19 cellular contexts compared by ENCODE assay signal in the genomic region with DNA sequence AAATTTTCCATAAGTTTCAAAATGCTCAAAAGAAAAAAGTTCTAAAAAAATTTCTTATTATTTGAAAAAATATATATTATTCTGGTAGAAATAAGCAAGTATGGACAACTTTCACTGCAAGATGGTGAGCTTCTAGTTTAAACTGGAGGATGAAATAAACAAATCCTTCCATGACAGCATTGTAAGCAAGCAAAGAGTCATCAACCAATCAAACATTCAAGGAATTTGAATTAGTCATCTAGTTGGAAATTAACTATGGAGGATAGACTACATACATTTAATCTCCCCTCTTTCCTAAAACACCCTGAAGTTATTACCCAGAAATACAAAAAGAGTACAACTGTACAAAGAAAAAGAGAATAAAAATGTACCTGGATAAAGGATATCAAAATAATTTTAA. TPM values are rescaled to one million over a fixed set of nuclear protein-coding genes. Genes with fewer than 3 reads are reported as not detected.
DNase-seq lines count a peak whose midpoint lies in the region; ATAC-seq and TF ChIP-seq lines count a peak whose summit lies in the region.
"Had no signal": no experiment of that assay in that cellular context is flagged by ENCODE, and none has a peak within 500 bp of the region (broad histone marks: within the 10 kb centered on the region; RNA-seq: fewer than 3 reads in every experiment).

No MANE protein-coding gene starts in this region.

- in situ Hi-C loops in ACHN (cut with HindIII; ENCODE audit: low pct_ligation_motif_present, low pct_unique_long_range_greater_than_20kb, low sequenced_read_pairs) = no loop called here

- DNase-seq in ACHN = peak; percentile 68
- DNase-seq in ELR (ENCODE audit: low read depth) = peak; percentile 1
- DNase-seq in epithelial cell of esophagus (ENCODE audit: low read depth) = peak; percentile 34
- DNase-seq in kidney epithelial cell (ENCODE audit: low read depth) = peak; percentile 2
- DNase-seq in SIG-M5 treated with dmso at 0.1 percent for 504 hours (lab: John Stamatoyannopoulos, UW; ENCODE audit: unreplicated experiment) = no peak
- DNase-seq in activated naive CD4-positive, alpha-beta T cell treated with Interleukin-2 at 50 U/mL for 16 hours = no peak
- DNase-seq in stimulated activated naive CD4-positive, alpha-beta T cell (lab: John Stamatoyannopoulos, UW) = no peak
- no peak for DNase-seq in left colon
- DNase-seq: CD8-positive, alpha-beta T cell; HCEC 1CT; NCI-H1105; NCI-H1694; NCI-H748 treated with DMSO at 0.1 percent for 48 hours; NK-92 treated with Interleukin-12 subunit alpha and Interleukin-12 subunit beta, amount 100 ng/mL, for 24 hours; Peyer's patch; SHP77; SK-N-SH had no signal

- H3K27me3 ChIP-seq in kidney epithelial cell (ENCODE audit: control insufficient read depth, insufficient read depth, low read length) = no peaks in the 10 kb centered on the region
- H3K27me3 ChIP-seq: BLaER1 treated with 17β-estradiol and CSF1 and Interleukin-3, amounts not matched to agents 10 nM and 100 nM; Peyer's patch had no signal

- intact Hi-C loops in left colon (cut with DNase I, micrococcal nuclease) = no loop called here

- H3K36me3 ChIP-seq in kidney epithelial cell (ENCODE audit: control insufficient read depth, insufficient read depth, low read length) = no peaks in the 10 kb centered on the region
- H3K36me3 ChIP-seq: BLaER1 treated with 17β-estradiol and CSF1 and Interleukin-3, amounts not matched to agents 10 nM and 100 nM; Peyer's patch had no signal

- no peak for TF ChIP-seq CTCF in epithelial cell of esophagus (IDR thresholded peaks at IDR 0.05; ENCODE audit: insufficient read depth, low read depth, low read length, missing control alignments)
- no peak for TF ChIP-seq CTCF in kidney epithelial cell (IDR thresholded peaks at IDR 0.05; ENCODE audit: insufficient read depth, low read length, poor library complexity, severe bottlenecking)

- H3K4me3 ChIP-seq in epithelial cell of esophagus (ENCODE audit: low read length) (no peak overlapping the region), kidney epithelial cell (ENCODE audit: low read depth, low read length) (no peak overlapping the region)
- H3K4me3 ChIP-seq: BLaER1 treated with 17β-estradiol and CSF1 and Interleukin-3, amounts not matched to agents 10 nM and 100 nM; Peyer's patch had no signal

- no peak for ATAC-seq in left colon
- ATAC-seq: CD8-positive, alpha-beta T cell had no signal

RNA-seq across cellular contexts. Expression of gene IRX5, which starts 51.0 kb away (rescaled TPM):
- 1.6 and 2.0 TPM in 2 replicates for total RNA-seq in kidney epithelial cell
- not detected for total RNA-seq in left colon
- total RNA-seq: CD8-positive, alpha-beta T cell; G401; Peyer's patch had no signal

Comparison
In these comparisons a context has a peak if more than half of its experiments do, and no peak if none do; other contexts are left out.
1. DNase-seq: peak in ACHN (single experiment), ELR (single experiment), epithelial cell of esophagus (single experiment) and kidney epithelial cell (single experiment); none in SIG-M5 treated with dmso at 0.1 percent for 504 hours (single experiment), activated naive CD4-positive, alpha-beta T cell treated with Interleukin-2 at 50 U/mL for 16 hours (single experiment), stimulated activated naive CD4-positive, alpha-beta T cell (0 of 6) and left colon (0 of 2).